22 cellular contexts compared by ENCODE assay signal in genomic region chr1:26130695-26131094, GRCh38. TPM values are rescaled to one million over a fixed set of nuclear protein-coding genes. Genes with fewer than 3 reads are reported as not detected.
DNase-seq lines count a peak whose midpoint lies in the region; ATAC-seq lines count a peak whose summit lies in the region.
"Had no signal": no experiment of that assay in that cellular context is flagged by ENCODE, and none has a peak within 500 bp of the region (broad histone marks: within the 10 kb centered on the region; RNA-seq: fewer than 3 reads in every experiment).

No MANE protein-coding gene starts in this region.

- H3K27ac Mint-ChIP-seq in activated CD4-positive, alpha-beta T cell treated with anti-CD3 and anti-CD28 coated beads, Interleukin-2, amount 10 ng/mL, durations not matched to agents 7 days and 5 days: peak overlapping the region; percentile 47
- no peak overlapping the region for H3K27ac Mint-ChIP-seq in stimulated activated effector memory CD8-positive, alpha-beta T cell treated with anti-CD3 and anti-CD28 coated beads, Interleukin-12 subunit alpha, Interleukin-12 subunit beta, amount 100 ng/mL, for 72 hours
- no peak overlapping the region for H3K27ac Mint-ChIP-seq in activated T-helper 2 cell treated with anti-CD3 and anti-CD28 coated beads, Interferon-gamma antibody, Interleukin-2, Interleukin-4, amounts not matched to agents 10 μg/mL and 5 μg/mL and 100 μg/mL, durations not matched to agents 14 hours and 24 hours and 36 hours
- H3K27ac Mint-ChIP-seq: CD14-positive monocyte; CD4-positive, alpha-beta T cell had no signal

- ATAC-seq in stimulated activated effector memory CD8-positive, alpha-beta T cell treated with anti-CD3 and anti-CD28 coated beads, Interleukin-12 subunit alpha, Interleukin-12 subunit beta, amount 100 ng/mL, for 72 hours: no peak
- ATAC-seq: A549 had no signal

- H3K27me3 Mint-ChIP-seq in activated CD4-positive, alpha-beta T cell treated with anti-CD3 and anti-CD28 coated beads, Interleukin-2, amount 10 ng/mL, durations not matched to agents 7 days and 5 days: no peaks in the 10 kb centered on the region
- H3K27me3 Mint-ChIP-seq in activated T-helper 2 cell treated with anti-CD3 and anti-CD28 coated beads, Interferon-gamma antibody, Interleukin-2, Interleukin-4, amounts not matched to agents 10 μg/mL and 5 μg/mL and 100 μg/mL, durations not matched to agents 14 hours and 24 hours and 36 hours (ENCODE audit: low read depth): no peaks in the 10 kb centered on the region
- H3K27me3 Mint-ChIP-seq: CD4-positive, alpha-beta T cell had no signal

- H3K36me3 Mint-ChIP-seq in activated CD4-positive, alpha-beta T cell treated with anti-CD3 and anti-CD28 coated beads, Interleukin-2, amount 10 ng/mL, durations not matched to agents 7 days and 5 days (ENCODE audit: low read depth): peaks cover 7% of the 10 kb centered on the region
- H3K36me3 Mint-ChIP-seq in stimulated activated effector memory CD8-positive, alpha-beta T cell treated with anti-CD3 and anti-CD28 coated beads, Interleukin-12 subunit alpha, Interleukin-12 subunit beta, amount 100 ng/mL, for 72 hours: peaks cover 7% of the 10 kb centered on the region
- no peaks in the 10 kb centered on the region for H3K36me3 Mint-ChIP-seq in activated T-helper 2 cell treated with anti-CD3 and anti-CD28 coated beads, Interferon-gamma antibody, Interleukin-2, Interleukin-4, amounts not matched to agents 10 μg/mL and 5 μg/mL and 100 μg/mL, durations not matched to agents 14 hours and 24 hours and 36 hours (ENCODE audit: low read depth)
- H3K36me3 Mint-ChIP-seq: CD14-positive monocyte had no signal

- H3K9me3 Mint-ChIP-seq in activated CD4-positive, alpha-beta T cell treated with anti-CD3 and anti-CD28 coated beads, Interleukin-2, amount 10 ng/mL, durations not matched to agents 7 days and 5 days: no peaks in the 10 kb centered on the region
- H3K9me3 Mint-ChIP-seq in stimulated activated effector memory CD8-positive, alpha-beta T cell treated with anti-CD3 and anti-CD28 coated beads, Interleukin-12 subunit alpha, Interleukin-12 subunit beta, amount 100 ng/mL, for 72 hours: no peaks in the 10 kb centered on the region
- H3K9me3 Mint-ChIP-seq in activated T-helper 2 cell treated with anti-CD3 and anti-CD28 coated beads, Interferon-gamma antibody, Interleukin-2, Interleukin-4, amounts not matched to agents 10 μg/mL and 5 μg/mL and 100 μg/mL, durations not matched to agents 14 hours and 24 hours and 36 hours: peaks cover 8% of the 10 kb centered on the region
- H3K9me3 Mint-ChIP-seq: CD4-positive, alpha-beta T cell had no signal

- no peak for DNase-seq in activated CD4-positive, alpha-beta T cell treated with anti-CD3 and anti-CD28 coated beads, Interleukin-2, amount 10 ng/mL, durations not matched to agents 7 days and 5 days
- DNase-seq in activated CD4-positive, alpha-beta T cell treated with anti-CD3 and anti-CD28 coated beads for 1 hour: no peak
- DNase-seq in OCI-M1 (lab: John Stamatoyannopoulos, UW) (peak; percentile 24), ureter (ENCODE audit: low spot score) (peak; percentile 6)
- no peak for DNase-seq in stimulated activated effector memory CD8-positive, alpha-beta T cell treated with anti-CD3 and anti-CD28 coated beads, Interleukin-12 subunit alpha, Interleukin-12 subunit beta, amount 100 ng/mL, for 72 hours (ENCODE audit: low spot score in 2 of 2)
- DNase-seq in activated T-helper 2 cell treated with anti-CD3 and anti-CD28 coated beads, Interferon-gamma antibody, Interleukin-2, Interleukin-4, amounts not matched to agents 10 μg/mL and 5 μg/mL and 100 μg/mL, durations not matched to agents 14 hours and 24 hours and 36 hours (ENCODE audit: low spot score): no peak
- DNase-seq: 8988T; ACHN; AML-193; BE2C; CD4-positive, alpha-beta T cell; CD8-positive, alpha-beta memory T cell; DMS 273 treated with DMSO at 0.1 percent for 48 hours; DMS79; GF-D8; H7; HCEC 1CT had no signal

- H3K4me3 Mint-ChIP-seq in activated CD4-positive, alpha-beta T cell treated with anti-CD3 and anti-CD28 coated beads, Interleukin-2, amount 10 ng/mL, durations not matched to agents 7 days and 5 days: no peak overlapping the region
- no peak overlapping the region for H3K4me3 Mint-ChIP-seq in stimulated activated effector memory CD8-positive, alpha-beta T cell treated with anti-CD3 and anti-CD28 coated beads, Interleukin-12 subunit alpha, Interleukin-12 subunit beta, amount 100 ng/mL, for 72 hours
- no peak overlapping the region for H3K4me3 Mint-ChIP-seq in activated T-helper 2 cell treated with anti-CD3 and anti-CD28 coated beads, Interferon-gamma antibody, Interleukin-2, Interleukin-4, amounts not matched to agents 10 μg/mL and 5 μg/mL and 100 μg/mL, durations not matched to agents 14 hours and 24 hours and 36 hours (ENCODE audit: low read depth)
- H3K4me3 Mint-ChIP-seq: CD14-positive monocyte; CD4-positive, alpha-beta T cell; CD8-positive, alpha-beta memory T cell had no signal

- POLR2A ChIA-PET in activated CD4-positive, alpha-beta T cell treated with anti-CD3 and anti-CD28 coated beads, Interleukin-2, amount 10 ng/mL, durations not matched to agents 7 days and 5 days (lab: Charles Lee): no interaction called here

- intact Hi-C loops in activated T-helper 2 cell treated with anti-CD3 and anti-CD28 coated beads, Interferon-gamma antibody, Interleukin-2, Interleukin-4, amounts not matched to agents 10 μg/mL and 5 μg/mL and 100 μg/mL, durations not matched to agents 14 hours and 24 hours and 36 hours (cut with micrococcal nuclease): no loop called here

- H3K4me1 Mint-ChIP-seq in activated CD4-positive, alpha-beta T cell treated with anti-CD3 and anti-CD28 coated beads, Interleukin-2, amount 10 ng/mL, durations not matched to agents 7 days and 5 days: peaks cover 40% of the 10 kb centered on the region
- H3K4me1 Mint-ChIP-seq in stimulated activated effector memory CD8-positive, alpha-beta T cell treated with anti-CD3 and anti-CD28 coated beads, Interleukin-12 subunit alpha, Interleukin-12 subunit beta, amount 100 ng/mL, for 72 hours: peaks cover 19% of the 10 kb centered on the region
- peaks cover 30% of the 10 kb centered on the region for H3K4me1 Mint-ChIP-seq in activated T-helper 2 cell treated with anti-CD3 and anti-CD28 coated beads, Interferon-gamma antibody, Interleukin-2, Interleukin-4, amounts not matched to agents 10 μg/mL and 5 μg/mL and 100 μg/mL, durations not matched to agents 14 hours and 24 hours and 36 hours (ENCODE audit: low read depth)

- CTCF ChIA-PET in activated CD4-positive, alpha-beta T cell treated with anti-CD3 and anti-CD28 coated beads, Interleukin-2, amount 10 ng/mL, durations not matched to agents 7 days and 5 days (lab: Charles Lee): interaction anchor here (0.6 to 1.5 kb wide), 3 partner anchors 12 to 26 kb away, joined by 3 to 5 read pairs (median 4); no protein-coding TSS in a partner anchor

RNA-seq across cellular contexts. Expression of gene PDIK1L, which starts 19.1 kb away (rescaled TPM):
- total RNA-seq in activated CD4-positive, alpha-beta T cell treated with anti-CD3 and anti-CD28 coated beads, Interleukin-2, amount 10 ng/mL, durations not matched to agents 7 days and 5 days: 10 to 100 TPM; 21.0 to 25.8 TPM
- 21.8 TPM for total RNA-seq in ureter
- total RNA-seq in activated T-helper 2 cell treated with anti-CD3 and anti-CD28 coated beads, Interferon-gamma antibody, Interleukin-2, Interleukin-4, amounts not matched to agents 10 μg/mL and 5 μg/mL and 100 μg/mL, durations not matched to agents 14 hours and 24 hours and 36 hours: 15.2 and 17.2 TPM in 2 replicates

RNA-seq across cellular contexts. Expression of gene FAM110D, which starts 28.2 kb away (rescaled TPM):
- not detected for total RNA-seq in activated CD4-positive, alpha-beta T cell treated with anti-CD3 and anti-CD28 coated beads, Interleukin-2, amount 10 ng/mL, durations not matched to agents 7 days and 5 days
- total RNA-seq in ureter: 7.9 TPM
- total RNA-seq in activated T-helper 2 cell treated with anti-CD3 and anti-CD28 coated beads, Interferon-gamma antibody, Interleukin-2, Interleukin-4, amounts not matched to agents 10 μg/mL and 5 μg/mL and 100 μg/mL, durations not matched to agents 14 hours and 24 hours and 36 hours: 0.07 TPM in 1 of 2 replicates, not detected in the other
- total RNA-seq: CD4-positive, alpha-beta T cell; CD8-positive, alpha-beta memory T cell had no signal

RNA-seq across cellular contexts. Expression of gene C1orf232, which starts 38.1 kb away (rescaled TPM):
- total RNA-seq in activated CD4-positive, alpha-beta T cell treated with anti-CD3 and anti-CD28 coated beads, Interleukin-2, amount 10 ng/mL, durations not matched to agents 7 days and 5 days: not detected
- not detected for total RNA-seq in ureter
- not detected in 2 replicates for total RNA-seq in activated T-helper 2 cell treated with anti-CD3 and anti-CD28 coated beads, Interferon-gamma antibody, Interleukin-2, Interleukin-4, amounts not matched to agents 10 μg/mL and 5 μg/mL and 100 μg/mL, durations not matched to agents 14 hours and 24 hours and 36 hours
- total RNA-seq: CD4-positive, alpha-beta T cell; CD8-positive, alpha-beta memory T cell; Daoy; G401; H1; H7 had no signal

RNA-seq across cellular contexts. Expression of gene ZNF593, which starts 39.0 kb away (rescaled TPM):
- 10 to 100 TPM; 27.3 to 28.6 TPM for total RNA-seq in activated CD4-positive, alpha-beta T cell treated with anti-CD3 and anti-CD28 coated beads, Interleukin-2, amount 10 ng/mL, durations not matched to agents 7 days and 5 days
- total RNA-seq in ureter: 43.2 TPM
- 57.5 and 65.0 TPM in 2 replicates for total RNA-seq in activated T-helper 2 cell treated with anti-CD3 and anti-CD28 coated beads, Interferon-gamma antibody, Interleukin-2, Interleukin-4, amounts not matched to agents 10 μg/mL and 5 μg/mL and 100 μg/mL, durations not matched to agents 14 hours and 24 hours and 36 hours

RNA-seq across cellular contexts. Expression of gene ZNF593OS, which starts 40.9 kb away (rescaled TPM):
- total RNA-seq in activated CD4-positive, alpha-beta T cell treated with anti-CD3 and anti-CD28 coated beads, Interleukin-2, amount 10 ng/mL, durations not matched to agents 7 days and 5 days: not detected
- not detected for total RNA-seq in ureter
- total RNA-seq in activated T-helper 2 cell treated with anti-CD3 and anti-CD28 coated beads, Interferon-gamma antibody, Interleukin-2, Interleukin-4, amounts not matched to agents 10 μg/mL and 5 μg/mL and 100 μg/mL, durations not matched to agents 14 hours and 24 hours and 36 hours: not detected in 2 replicates
- total RNA-seq: CD4-positive, alpha-beta T cell; CD8-positive, alpha-beta memory T cell; Daoy; G401; H1; H7 had no signal

Comparison
In these comparisons a context has a peak if more than half of its experiments do, and no peak if none do; other contexts are left out.
1. DNase-seq: peak in OCI-M1 (single experiment) and ureter (single experiment); none in activated CD4-positive, alpha-beta T cell treated with anti-CD3 and anti-CD28 coated beads, Interleukin-2, amount 10 ng/mL, durations not matched to agents 7 days and 5 days (single experiment), activated CD4-positive, alpha-beta T cell treated with anti-CD3 and anti-CD28 coated beads for 1 hour (single experiment), stimulated activated effector memory CD8-positive, alpha-beta T cell treated with anti-CD3 and anti-CD28 coated beads, Interleukin-12 subunit alpha, Interleukin-12 subunit beta, amount 100 ng/mL, for 72 hours (0 of 2) and activated T-helper 2 cell treated with anti-CD3 and anti-CD28 coated beads, Interferon-gamma antibody, Interleukin-2, Interleukin-4, amounts not matched to agents 10 μg/mL and 5 μg/mL and 100 μg/mL, durations not matched to agents 14 hours and 24 hours and 36 hours (single experiment).